ENCODE assay signal across 1 cellular context in genomic region chr21:35414511-35415139, GRCh38.
TF ChIP-seq lines count a peak whose summit lies in the region.

No MANE protein-coding gene starts in this region.

TF ChIP-seq in IMR-90, 13 proteins besides CTCF, POLR2A, EP300 and RAD21 (continued from another document):
- TF ChIP-seq MAZ (IDR thresholded peaks at IDR 0.05; ENCODE audit: borderline replicate concordance, low read depth, low read length): no peak
